In the genomic region with DNA sequence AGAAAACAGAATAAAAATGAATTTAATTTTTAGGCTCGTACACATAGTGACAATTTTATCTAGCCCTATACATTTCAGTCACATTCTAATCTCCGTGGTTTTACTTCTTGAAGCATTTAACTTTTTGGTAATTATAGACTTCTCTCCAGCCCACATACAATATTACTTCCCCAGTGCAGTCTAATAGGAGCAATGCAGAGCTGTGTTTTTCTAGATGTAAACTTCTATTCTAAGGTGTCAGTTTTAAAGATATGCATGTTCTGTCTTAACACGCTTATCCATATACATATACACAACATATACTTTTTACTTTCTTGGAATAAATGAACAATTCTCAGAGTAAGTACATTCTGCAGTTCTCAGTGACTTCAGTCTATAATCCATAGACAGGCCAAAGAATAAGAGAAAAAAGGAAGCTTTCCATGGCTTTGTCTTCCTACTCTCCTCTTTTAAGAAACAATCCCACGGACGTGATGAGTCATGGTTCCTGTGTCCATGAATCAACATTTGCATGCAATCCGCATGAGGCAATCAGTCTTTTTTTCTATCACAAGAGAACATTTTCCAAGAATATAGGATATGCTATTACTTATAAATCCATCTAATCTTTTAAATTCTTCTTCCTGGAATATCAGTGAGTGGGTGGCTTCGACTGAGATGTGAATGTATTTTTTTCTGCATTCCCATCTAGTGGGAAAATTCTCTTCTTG, we compare ENCODE assay signal across 10 cellular contexts. TPM values are rescaled to one million over a fixed set of nuclear protein-coding genes. Genes with fewer than 3 reads are reported as not detected.
DNase-seq lines count a peak whose midpoint lies in the region; ATAC-seq, FAIRE-seq and TF ChIP-seq lines count a peak whose summit lies in the region.
"Had no signal": no experiment of that assay in that cellular context is flagged by ENCODE, and none has a peak within 500 bp of the region (broad histone marks: within the 10 kb centered on the region; RNA-seq: fewer than 3 reads in every experiment).

No MANE protein-coding gene starts in this region.

- DNase-seq in H54 (ENCODE audit: insufficient read length, low spot score) (peak; percentile 1), RPMI7951 (ENCODE audit: low read depth) (peak; percentile 86), fibroblast of the conjunctiva (ENCODE audit: low read depth) (peak; percentile 71), putamen (ENCODE audit: low spot score) (peak; percentile 39), NCI-H524 treated with DMSO at 0.1 percent for 48 hours (lab: John Stamatoyannopoulos, UW) (no peak), immature natural killer cell (no peak)
- DNase-seq in activated T-cell treated with anti-CD3 and anti-CD28 coated beads, Interleukin-2, amount 50 U/mL, for 72 hours: no peak
- DNase-seq: midbrain; stimulated activated naive CD4-positive, alpha-beta T cell treated with Interleukin-2 at 50 U/mL for 16 hours had no signal

- no peak for ATAC-seq in activated T-cell treated with anti-CD3 and anti-CD28 coated beads, Interleukin-2, amount 50 U/mL, for 72 hours (replicated peaks in 1 of 2)
- ATAC-seq in GM19455 (IDR thresholded peaks at IDR 0.05; ENCODE audit: unreplicated experiment): no peak

- H3K4me1 Mint-ChIP-seq in immature natural killer cell: no peaks in the 10 kb centered on the region
- no peaks in the 10 kb centered on the region for H3K4me1 Mint-ChIP-seq in activated T-cell treated with anti-CD3 and anti-CD28 coated beads, Interleukin-2, amount 50 U/mL, for 72 hours (ENCODE audit: low read depth)

- H3K36me3 Mint-ChIP-seq in immature natural killer cell: no peaks in the 10 kb centered on the region
- H3K36me3 Mint-ChIP-seq in activated T-cell treated with anti-CD3 and anti-CD28 coated beads, Interleukin-2, amount 50 U/mL, for 72 hours (ENCODE audit: insufficient read depth in 2 of 2): no peaks in the 10 kb centered on the region

- TF ChIP-seq POLR2A in H54 (IDR thresholded peaks at IDR 0.05; ENCODE audit: low read depth, low read length): no peak

- H3K4me3 Mint-ChIP-seq in immature natural killer cell: no peak overlapping the region
- no peak overlapping the region for H3K4me3 Mint-ChIP-seq in activated T-cell treated with anti-CD3 and anti-CD28 coated beads, Interleukin-2, amount 50 U/mL, for 72 hours

- H3K9me3 Mint-ChIP-seq in immature natural killer cell: no peaks in the 10 kb centered on the region
- H3K9me3 Mint-ChIP-seq in activated T-cell treated with anti-CD3 and anti-CD28 coated beads, Interleukin-2, amount 50 U/mL, for 72 hours: no peaks in the 10 kb centered on the region

- H3K27me3 Mint-ChIP-seq in immature natural killer cell (ENCODE audit: low read depth in 3 of 3): no peaks in the 10 kb centered on the region
- H3K27me3 Mint-ChIP-seq in activated T-cell treated with anti-CD3 and anti-CD28 coated beads, Interleukin-2, amount 50 U/mL, for 72 hours (ENCODE audit: low read depth): no peaks in the 10 kb centered on the region

- peak; percentile 79 for FAIRE-seq in H54 (lab: Jason Lieb, UNC)

- H3K27ac Mint-ChIP-seq in immature natural killer cell: no peak overlapping the region
- H3K27ac Mint-ChIP-seq in activated T-cell treated with anti-CD3 and anti-CD28 coated beads, Interleukin-2, amount 50 U/mL, for 72 hours: no peak overlapping the region

RNA-seq across cellular contexts. Expression of a gene that starts 42.8 kb away (rescaled TPM):
- 7.5 and 10.1 TPM in 2 replicates for total RNA-seq in RPMI7951 (2014; rRNA removed; shearing (Covaris generic))
- polyA plus RNA-seq in immature natural killer cell: 1 to 10 TPM; 2.8 to 7.0 (median 6.2) TPM
- 1 to 10 TPM; 3.3 to 4.3 TPM for total RNA-seq in activated T-cell treated with anti-CD3 and anti-CD28 coated beads, Interleukin-2, amount 50 U/mL, for 72 hours

Comparison
In these comparisons a context has a peak if more than half of its experiments do, and no peak if none do; other contexts are left out.
1. DNase-seq: peak in H54 (single experiment), RPMI7951 (single experiment), fibroblast of the conjunctiva (single experiment) and putamen (single experiment); none in NCI-H524 treated with DMSO at 0.1 percent for 48 hours (single experiment), immature natural killer cell (0 of 3) and activated T-cell treated with anti-CD3 and anti-CD28 coated beads, Interleukin-2, amount 50 U/mL, for 72 hours (0 of 2).